ENCODE assay signal across 1 cellular context in genomic region chr12:12786716-12787601, GRCh38.
A peak's percentile ranks its signal among the peaks of the same experiment; 100 is the strongest.
TF ChIP-seq lines count a peak whose summit lies in the region.

No MANE protein-coding gene starts in this region.

TF ChIP-seq in HepG2, 621 proteins besides CTCF, POLR2A, EP300 and RAD21 (continued from another document):
- TF ChIP-seq TFE3 (CRISPR knock-in tag; IDR thresholded peaks at IDR 0.05) (peak; percentile 77; the same call in 1 of the 2 replicates), ZNF138 (CRISPR knock-in tag; IDR thresholded peaks at IDR 0.05; ENCODE audit: low read depth) (0 out of 2 replicates have a peak, but pooled peaks have one; percentile 72), HNRNPH1 (optimal IDR thresholded peaks at IDR 0.05; ENCODE audit: low read depth, low read length) (no peak), KLF11 (CRISPR knock-in tag; IDR thresholded peaks at IDR 0.05) (no peak), ZBTB43 (CRISPR knock-in tag; conservative IDR thresholded peaks at IDR 0.05) (peak; percentile 87), AKAP8 (CRISPR knock-in tag; IDR thresholded peaks at IDR 0.05) (no peak), ZNF20 (CRISPR knock-in tag; IDR thresholded peaks at IDR 0.05) (no peak)
